ENCODE assay signal across 7 cellular contexts in genomic region chr17:62626719-62627218, GRCh38. TPM values are rescaled to one million over a fixed set of nuclear protein-coding genes. Genes with fewer than 3 reads are reported as not detected.
DNase-seq lines count a peak whose midpoint lies in the region; ATAC-seq and TF ChIP-seq lines count a peak whose summit lies in the region.

No MANE protein-coding gene starts in this region.

- DNase-seq in GM23338 (ENCODE audit: low spot score) = peak; percentile 90
- DNase-seq in PC-3 = peak; percentile 51
- DNase-seq in dorsolateral prefrontal cortex = no peak
- peak; percentile 91 for DNase-seq in mesendoderm
- no peak for DNase-seq in stimulated activated CD4-positive, alpha-beta T cell treated with anti-CD3 and anti-CD28 coated beads, Interleukin-2, amount 100 ng/mL, for 48 hours

- H3K9ac ChIP-seq in PC-3 (ENCODE audit: low read length) (peak overlapping the region; percentile 48), mesendoderm (ENCODE audit: low read length) (peak overlapping the region; percentile 96)

- ATAC-seq in GM23338 (peak; percentile 67), PC-3 (peak; percentile 14), HG03342 (IDR thresholded peaks at IDR 0.05; ENCODE audit: unreplicated experiment) (no peak)

- H3K4me3 ChIP-seq in GM23338 (peak overlapping the region; percentile 92), PC-3 (ENCODE audit: low read length) (peak overlapping the region; percentile 88), dorsolateral prefrontal cortex (peak overlapping the region in 58 of 59 donors; percentile 33 to 75 (median 58)), mesendoderm (ENCODE audit: low read length) (no peak overlapping the region), urinary bladder (ENCODE audit: low read depth, low read length) (peak overlapping the region; percentile 55)

- H3F3A ChIP-seq in GM23338 (replicated peaks; ENCODE audit: low read depth) (no peaks in the 10 kb centered on the region), PC-3 (ENCODE audit: low read length, unreplicated experiment) (no peaks in the 10 kb centered on the region)

- peaks cover 28% of the 10 kb centered on the region; the same call in 1 of the 2 replicates for H3K4me1 ChIP-seq in GM23338 (ENCODE audit: insufficient read depth)
- H3K4me1 ChIP-seq in PC-3 (ENCODE audit: insufficient read depth, low read length) = peaks cover 7% of the 10 kb centered on the region
- H3K4me1 ChIP-seq in mesendoderm (ENCODE audit: control insufficient read depth, low read depth, low read length) = peaks cover 16% of the 10 kb centered on the region
- H3K4me1 ChIP-seq in urinary bladder (ENCODE audit: insufficient read depth) = no peaks in the 10 kb centered on the region

- peak overlapping the region; percentile 86 for H3K18ac ChIP-seq in mesendoderm (ENCODE audit: low read length)

- H3K23ac ChIP-seq in mesendoderm (ENCODE audit: low read length) = no peak overlapping the region

- H3K27ac ChIP-seq in GM23338 (ENCODE audit: low read depth) = 0 out of 2 replicates have a peak overlapping the region, but pooled peaks have one; percentile 69
- no peak overlapping the region for H3K27ac ChIP-seq in PC-3 (ENCODE audit: low read length)
- H3K27ac ChIP-seq in dorsolateral prefrontal cortex = peak overlapping the region in 20 of 59 donors; percentile 8 to 76 (median 36)
- peak overlapping the region; percentile 93 for H3K27ac ChIP-seq in mesendoderm (ENCODE audit: low read depth, low read length)
- H3K27ac ChIP-seq in urinary bladder (ENCODE audit: low read depth) = peak overlapping the region; percentile 84

- WGBS in mesendoderm (ENCODE audit: extremely low coverage, insufficient coverage, low lambda C conversion rate) = no CpG with 5 or more reads among the region's 21 CpGs
- WGBS in urinary bladder = 9% methylated on average over 21 of the region's 21 CpGs

- peaks cover 37% of the 10 kb centered on the region for H3K79me2 ChIP-seq in GM23338 (replicated peaks; ENCODE audit: insufficient read depth)
- no peaks in the 10 kb centered on the region for H3K79me2 ChIP-seq in PC-3 (ENCODE audit: low read length)
- H3K79me2 ChIP-seq in mesendoderm (ENCODE audit: control insufficient read depth, insufficient read depth, low read length) = peaks cover 40% of the 10 kb centered on the region

- peaks cover 26% of the 10 kb centered on the region for H3K27me3 Mint-ChIP-seq in GM23338 (ENCODE audit: insufficient read depth, low read depth, poor library complexity)

- H3K9me3 Mint-ChIP-seq in GM23338 = no peaks in the 10 kb centered on the region; the same call in 2 of the 3 replicates

- peaks cover 18% of the 10 kb centered on the region for H3K79me1 ChIP-seq in mesendoderm (ENCODE audit: low read length)

- H4K8ac ChIP-seq in mesendoderm (ENCODE audit: low read depth, low read length) = no peak overlapping the region

- H3K9me2 ChIP-seq in GM23338 (ENCODE audit: insufficient read depth) (no peaks in the 10 kb centered on the region), PC-3 (replicated peaks; ENCODE audit: low read length) (no peaks in the 10 kb centered on the region)

- POLR2A ChIA-PET in PC-3 (lab: Charles Lee; ENCODE audit: unreplicated experiment) = no interaction called here

- H3K4me2 ChIP-seq in GM23338 (peak overlapping the region; percentile 100), PC-3 (ENCODE audit: low read length) (peak overlapping the region; percentile 100), mesendoderm (ENCODE audit: low read length) (peak overlapping the region; percentile 56)

- no peak overlapping the region for H4K5ac ChIP-seq in mesendoderm (ENCODE audit: low read length)

- peak overlapping the region; percentile 88 for H3K4me3 Mint-ChIP-seq in GM23338

- H2AFZ ChIP-seq in GM23338 (peak overlapping the region; percentile 85), PC-3 (ENCODE audit: low read length) (peak overlapping the region; percentile 96)

- no peaks in the 10 kb centered on the region for H3K9me3 ChIP-seq in PC-3 (ENCODE audit: low read length)

- H3K36me3 Mint-ChIP-seq in GM23338 (ENCODE audit: low read depth) = no peaks in the 10 kb centered on the region

- H2BK5ac ChIP-seq in mesendoderm (ENCODE audit: low read length) = peak overlapping the region; percentile 39

- H3K4me1 Mint-ChIP-seq in GM23338 = peaks cover 31% of the 10 kb centered on the region

- intact Hi-C loops in PC-3 (cut with micrococcal nuclease) = no loop called here
- intact Hi-C loops in dorsolateral prefrontal cortex (cut with DNase I) = no loop called here

- BruUV-seq in PC-3 (replicated peaks; lab: Mats Ljungman, UMichigan) = no TSS peak

- no peaks in the 10 kb centered on the region for H4K20me1 ChIP-seq in GM23338 (replicated peaks; ENCODE audit: insufficient read depth)
- no peaks in the 10 kb centered on the region for H4K20me1 ChIP-seq in PC-3 (ENCODE audit: low read length)

- H3K27ac Mint-ChIP-seq in GM23338 = no peak overlapping the region

- H3K4ac ChIP-seq in mesendoderm (ENCODE audit: low read depth, low read length) = peak overlapping the region; percentile 82

- CTCF ChIA-PET in PC-3 (lab: Charles Lee) = interaction anchor here (0.6 kb wide), 1 partner anchor 74 kb away, joined by 3 read pairs; no protein-coding TSS in a partner anchor

- H2BK120ac ChIP-seq in mesendoderm (ENCODE audit: low read depth, low read length) = peak overlapping the region; percentile 39

- H3K36me3 ChIP-seq in GM23338 (ENCODE audit: insufficient read depth) (no peaks in the 10 kb centered on the region), PC-3 (ENCODE audit: low read depth, low read length) (no peaks in the 10 kb centered on the region), mesendoderm (ENCODE audit: control insufficient read depth, insufficient read depth, low read length) (no peaks in the 10 kb centered on the region), urinary bladder (ENCODE audit: insufficient read depth) (no peaks in the 10 kb centered on the region)

- H3K27me3 ChIP-seq in GM23338 (ENCODE audit: insufficient read depth) (no peaks in the 10 kb centered on the region), PC-3 (ENCODE audit: low read length) (no peaks in the 10 kb centered on the region), dorsolateral prefrontal cortex (peaks cover 0 to 30% (median 5%) of the 10 kb centered on the region in 45 donors), mesendoderm (ENCODE audit: insufficient read depth, low read length, poor library complexity) (no peaks in the 10 kb centered on the region)

- H2BK15ac ChIP-seq in mesendoderm (replicated peaks; ENCODE audit: low read depth) = no peak overlapping the region

- H3K56ac ChIP-seq in mesendoderm (ENCODE audit: low read length) = peak overlapping the region; percentile 98

- H2AK5ac ChIP-seq in mesendoderm (ENCODE audit: low read length) = no peak overlapping the region

- TF ChIP-seq CTCF in GM23338 (conservative IDR thresholded peaks at IDR 0.05; ENCODE audit: low read depth in 2 of 2) = no peak
- no peak for TF ChIP-seq CTCF in PC-3 (conservative IDR thresholded peaks at IDR 0.05; ENCODE audit: low read depth, low read length)
- TF ChIP-seq CTCF in dorsolateral prefrontal cortex (IDR thresholded peaks at IDR 0.05 in 54 of 56, conservative IDR thresholded peaks at IDR 0.05 in 2 of 56; ENCODE audit: low read depth in 1 of 56, partially characterized antibody in 56 of 56) = no peak

TF ChIP-seq in GM23338, 12 proteins besides CTCF, POLR2A, EP300 and RAD21 (continues in another document):
- no peak for TF ChIP-seq EZH2phosphoT487 (IDR thresholded peaks at IDR 0.05; ENCODE audit: unreplicated experiment)
- no peak for TF ChIP-seq EZH2 (IDR thresholded peaks at IDR 0.05; ENCODE audit: low read depth, unreplicated experiment)
- no peak for TF ChIP-seq ZNF331 (CRISPR knock-in tag; IDR thresholded peaks at IDR 0.05; ENCODE audit: low read depth)
- no peak for TF ChIP-seq REST (IDR thresholded peaks at IDR 0.05; ENCODE audit: unreplicated experiment)
- peak; percentile 70 for TF ChIP-seq POLR2AphosphoS5 (IDR thresholded peaks at IDR 0.05; ENCODE audit: low read depth)
- TF ChIP-seq ETS1 (IDR thresholded peaks at IDR 0.05) = no peak
- TF ChIP-seq JUNB (IDR thresholded peaks at IDR 0.05; ENCODE audit: unreplicated experiment) = no peak

RNA-seq across cellular contexts. Expression of gene MRC2, which starts 0.7 kb away (rescaled TPM):
- 29.4 and 38.6 TPM in 2 replicates for total RNA-seq in GM23338 (2014; rRNA removed; shearing (Covaris generic))
- polyA plus RNA-seq in GM23338 (2016; fragmentation: Nextera tagmentation; extraction: Ambion mirVana) = 8.0 and 8.3 TPM in 2 replicates
- 13.5 and 17.2 TPM in 2 replicates for total RNA-seq in PC-3 (2014; rRNA removed)
- 10 to 100 TPM in 45 of 120 experiments, 1 to 10 TPM in 75; 2.8 to 24.9 (median 9.1) TPM for total RNA-seq in dorsolateral prefrontal cortex
- polyA plus RNA-seq in mesendoderm (2013, experiment 1 of 2) = 17.2 TPM
- polyA plus RNA-seq in mesendoderm (2013, experiment 2 of 2) = 17.4 TPM
- 206 TPM for total RNA-seq in urinary bladder
- 45.1 TPM for polyA plus RNA-seq in urinary bladder

Comparison
In these comparisons a context has a peak if more than half of its experiments do, and no peak if none do; other contexts are left out.
1. DNase-seq: peak in GM23338 (single experiment), PC-3 (single experiment) and mesendoderm (single experiment); none in dorsolateral prefrontal cortex (0 of 10) and stimulated activated CD4-positive, alpha-beta T cell treated with anti-CD3 and anti-CD28 coated beads, Interleukin-2, amount 100 ng/mL, for 48 hours (0 of 2).
2. Peak in every context shown above with its lines, with median percentiles within 50 percentile points of each other: H3K4me2 ChIP-seq.